ENCODE assay signal across 1 cellular context in genomic region chr7:7375538-7375937, GRCh38.
TF ChIP-seq lines count a peak whose summit lies in the region.

No MANE protein-coding gene starts in this region.

TF ChIP-seq in GM23338, 12 proteins besides CTCF, POLR2A, EP300 and RAD21 (continued from another document):
- TF ChIP-seq REST (IDR thresholded peaks at IDR 0.05; ENCODE audit: unreplicated experiment) (no peak), ZNF331 (CRISPR knock-in tag; IDR thresholded peaks at IDR 0.05; ENCODE audit: low read depth) (no peak)
